20 cellular contexts compared by ENCODE assay signal in genomic region chr7:103132995-103133688, GRCh38. TPM values are rescaled to one million over a fixed set of nuclear protein-coding genes. Genes with fewer than 3 reads are reported as not detected.
DNase-seq lines count a peak whose midpoint lies in the region; ATAC-seq and TF ChIP-seq lines count a peak whose summit lies in the region.
"Had no signal": no experiment of that assay in that cellular context is flagged by ENCODE, and none has a peak within 500 bp of the region (broad histone marks: within the 10 kb centered on the region; RNA-seq: fewer than 3 reads in every experiment).

No MANE protein-coding gene starts in this region.

- TF ChIP-seq CTCF in HEK293 (tag by site-specific recombination; IDR thresholded peaks at IDR 0.05) (no peak), Panc1 (IDR thresholded peaks at IDR 0.05) (no peak), type B pancreatic cell (conservative IDR thresholded peaks at IDR 0.05) (no peak)

- H3K9me3 ChIP-seq in HEK293 (ENCODE audit: control insufficient read depth, insufficient read depth, low read depth, low read length) (no peaks in the 10 kb centered on the region), Panc1 (ENCODE audit: control insufficient read depth, insufficient read depth, low read depth, low read length) (no peaks in the 10 kb centered on the region)
- H3K9me3 ChIP-seq: SJSA1 had no signal

- no peaks in the 10 kb centered on the region for H3K27me3 ChIP-seq in Panc1 (ENCODE audit: control insufficient read depth, insufficient read depth, low read length)
- H3K27me3 ChIP-seq: SJSA1 had no signal

- in situ Hi-C loops in Panc1 (cut with HindIII; ENCODE audit: low pct_unique_long_range_greater_than_20kb, low sequenced_read_pairs): no loop called here

- no peak overlapping the region for H3K4me3 ChIP-seq in HEK293 (ENCODE audit: low read depth, low read length)
- no peak overlapping the region for H3K4me3 ChIP-seq in Panc1 (ENCODE audit: low read depth in 2 of 2, low read length in 2 of 2)
- H3K4me3 ChIP-seq: GM23248, SJSA1 had no signal

- H3K27ac ChIP-seq in HEK293 (ENCODE audit: extremely low read depth, low read depth, low read length) (no peak overlapping the region), Panc1 (ENCODE audit: low read length) (peak overlapping the region; percentile 18; the same call in 1 of the 2 replicates)
- H3K27ac ChIP-seq: GM23248, SJSA1 had no signal

- peaks cover 22% of the 10 kb centered on the region for H3K4me1 Mint-ChIP-seq in type B pancreatic cell (ENCODE audit: unreplicated experiment)
- peaks cover 4% of the 10 kb centered on the region for H3K4me1 Mint-ChIP-seq in activated CD4-positive, alpha-beta T cell treated with anti-CD3 and anti-CD28 coated beads, Interleukin-2, amount 10 ng/mL, durations not matched to agents 7 days and 5 days

- peaks cover 11% of the 10 kb centered on the region for H3K36me3 Mint-ChIP-seq in type B pancreatic cell
- H3K36me3 Mint-ChIP-seq in activated CD4-positive, alpha-beta T cell treated with anti-CD3 and anti-CD28 coated beads, Interleukin-2, amount 10 ng/mL, durations not matched to agents 7 days and 5 days (ENCODE audit: low read depth): peaks cover 2% of the 10 kb centered on the region

- H3K4me1 ChIP-seq in HEK293 (ENCODE audit: control insufficient read depth, insufficient read depth, low read length) (peaks cover 5% of the 10 kb centered on the region; the same call in 1 of the 2 replicates), Panc1 (ENCODE audit: control insufficient read depth, insufficient read depth, low read length) (peaks cover 29% of the 10 kb centered on the region; the same call in 1 of the 2 replicates)

- BruUV-seq in Panc1 (replicated peaks; lab: Mats Ljungman, UMichigan): no TSS peak

- H3K9me3 Mint-ChIP-seq in type B pancreatic cell: no peaks in the 10 kb centered on the region
- no peaks in the 10 kb centered on the region for H3K9me3 Mint-ChIP-seq in activated CD4-positive, alpha-beta T cell treated with anti-CD3 and anti-CD28 coated beads, Interleukin-2, amount 10 ng/mL, durations not matched to agents 7 days and 5 days

- peak overlapping the region; percentile 57 for H3K27ac Mint-ChIP-seq in type B pancreatic cell
- no peak overlapping the region for H3K27ac Mint-ChIP-seq in activated CD4-positive, alpha-beta T cell treated with anti-CD3 and anti-CD28 coated beads, Interleukin-2, amount 10 ng/mL, durations not matched to agents 7 days and 5 days
- H3K27ac Mint-ChIP-seq: B cell had no signal

- intact Hi-C loops in Panc1 (cut with micrococcal nuclease; ENCODE audit: unreplicated experiment): no loop called here

- H3K27me3 Mint-ChIP-seq in type B pancreatic cell: no peaks in the 10 kb centered on the region
- H3K27me3 Mint-ChIP-seq in activated CD4-positive, alpha-beta T cell treated with anti-CD3 and anti-CD28 coated beads, Interleukin-2, amount 10 ng/mL, durations not matched to agents 7 days and 5 days: no peaks in the 10 kb centered on the region
- H3K27me3 Mint-ChIP-seq: B cell had no signal

- no peak overlapping the region for H3K4me3 Mint-ChIP-seq in type B pancreatic cell
- H3K4me3 Mint-ChIP-seq in activated CD4-positive, alpha-beta T cell treated with anti-CD3 and anti-CD28 coated beads, Interleukin-2, amount 10 ng/mL, durations not matched to agents 7 days and 5 days: no peak overlapping the region
- H3K4me3 Mint-ChIP-seq: B cell had no signal

- POLR2A ChIA-PET in HEK293 (lab: Yijun Ruan, JAX) (no interaction called here), Panc1 (lab: Charles Lee) (interaction anchor here (0.8 kb wide), 1 partner anchor 251 kb away, joined by 3 read pairs; no protein-coding TSS in a partner anchor)
- POLR2A ChIA-PET in activated CD4-positive, alpha-beta T cell treated with anti-CD3 and anti-CD28 coated beads, Interleukin-2, amount 10 ng/mL, durations not matched to agents 7 days and 5 days (lab: Charles Lee): no interaction called here

- DNase-seq in Panc1 (ENCODE audit: low read depth, low spot score) (no peak), myocyte (ENCODE audit: low read depth) (peak; percentile 86), type B pancreatic cell (ENCODE audit: extremely low spot score, unreplicated experiment) (no peak)
- DNase-seq in activated naive CD4-positive, alpha-beta T cell treated with Interleukin-2 at 50 U/mL for 16 hours: no peak
- DNase-seq in activated CD4-positive, alpha-beta T cell treated with anti-CD3 and anti-CD28 coated beads, Interleukin-2, amount 10 ng/mL, durations not matched to agents 7 days and 5 days: no peak
- DNase-seq: DND-41; GM23248; KG1; NCI-H1092 treated with DMSO at 0.1 percent for 48 hours; NCI-H1694; NCI-H446; NK-92 treated with Interleukin-12 subunit alpha and Interleukin-12 subunit beta, amount 100 ng/mL, for 24 hours; OCI-M1; SW 1271 had no signal

- ATAC-seq in Panc1: no peak
- ATAC-seq in activated CD4-positive, CD25-positive, alpha-beta regulatory T cell treated with anti-CD3 and anti-CD28 coated beads, Interleukin-2, amount 50 U/mL, for 24 hours: no peak
- ATAC-seq in HG02852 (IDR thresholded peaks at IDR 0.05; ENCODE audit: unreplicated experiment): no peak
- ATAC-seq: HCT116 had no signal

- CTCF ChIA-PET in HEK293 (lab: Yijun Ruan, JAX): no interaction called here
- CTCF ChIA-PET in Panc1 (lab: Charles Lee): no interaction called here
- CTCF ChIA-PET in activated CD4-positive, alpha-beta T cell treated with anti-CD3 and anti-CD28 coated beads, Interleukin-2, amount 10 ng/mL, durations not matched to agents 7 days and 5 days (lab: Charles Lee): interaction anchor here (0.6 kb wide), 1 partner anchor 13 kb away, joined by 3 read pairs; no protein-coding TSS in a partner anchor

- H3K36me3 ChIP-seq in HEK293 (ENCODE audit: control insufficient read depth in 2 of 2, insufficient read depth in 1 of 2, low read length in 2 of 2): peaks cover 2 to 5% of the 10 kb centered on the region in 2 experiments; a peak in 2 of 3 replicates
- H3K36me3 ChIP-seq in Panc1 (ENCODE audit: control insufficient read depth, insufficient read depth, low read length): no peaks in the 10 kb centered on the region

TF ChIP-seq in HEK293, 187 proteins besides CTCF, POLR2A, EP300 and RAD21 (continues in another document):
- TF ChIP-seq ZNF354C (tag by site-specific recombination; IDR thresholded peaks at IDR 0.05; ENCODE audit: borderline replicate concordance, low read depth) (no peak), ZNF18 (tag by site-specific recombination; IDR thresholded peaks at IDR 0.05) (no peak), SCRT2 (tag by site-specific recombination; IDR thresholded peaks at IDR 0.05) (peak; percentile 71), ZNF16 (tag by site-specific recombination; IDR thresholded peaks at IDR 0.05; ENCODE audit: low read depth) (no peak), ZNF24 (tag by site-specific recombination; IDR thresholded peaks at IDR 0.05) (no peak), ZNF530 (tag by site-specific recombination; IDR thresholded peaks at IDR 0.05; ENCODE audit: low read depth) (no peak), ZNF76 (tag by site-specific recombination; IDR thresholded peaks at IDR 0.05; ENCODE audit: borderline replicate concordance, low read depth) (no peak), ZSCAN5A (tag by site-specific recombination; IDR thresholded peaks at IDR 0.05) (no peak), ZNF560 (tag by site-specific recombination; IDR thresholded peaks at IDR 0.05; ENCODE audit: borderline replicate concordance) (no peak), SCRT1 (tag by site-specific recombination; IDR thresholded peaks at IDR 0.05; ENCODE audit: borderline replicate concordance) (peak; percentile 38; the same call in 1 of the 2 replicates)

RNA-seq across cellular contexts. Expression of gene NAPEPLD, which starts 15.8 kb away (rescaled TPM):
- total RNA-seq in Panc1 (2021; ENCODE audit: unreplicated experiment) (19.2 TPM), myocyte (8.6 and 10.0 TPM in 2 replicates), type B pancreatic cell (ENCODE audit: low replicate concordance) (17.0 and 27.1 TPM in 2 replicates)
- polyA plus RNA-seq in Panc1 (2012; ENCODE audit: insufficient read length): 4.9 TPM
- 6.6 TPM for polyA plus RNA-seq in myocyte (2012)
- 1 to 10 TPM; 7.2 to 7.4 TPM for total RNA-seq in activated CD4-positive, alpha-beta T cell treated with anti-CD3 and anti-CD28 coated beads, Interleukin-2, amount 10 ng/mL, durations not matched to agents 7 days and 5 days

RNA-seq across cellular contexts. Expression of gene ARMC10, which starts 58.2 kb away (rescaled TPM):
- total RNA-seq in Panc1 (2021; ENCODE audit: unreplicated experiment) (73.2 TPM), myocyte (42.5 and 46.7 TPM in 2 replicates), type B pancreatic cell (ENCODE audit: low replicate concordance) (30.0 and 36.5 TPM in 2 replicates)
- polyA plus RNA-seq in Panc1 (2012; ENCODE audit: insufficient read length): 63.2 TPM
- polyA plus RNA-seq in myocyte (2012): 32.9 TPM
- total RNA-seq in activated CD4-positive, alpha-beta T cell treated with anti-CD3 and anti-CD28 coated beads, Interleukin-2, amount 10 ng/mL, durations not matched to agents 7 days and 5 days: 10 to 100 TPM; 28.3 to 32.9 TPM

RNA-seq across cellular contexts. Expression of gene FBXL13, which starts 58.5 kb away (rescaled TPM):
- 2.5 TPM for total RNA-seq in Panc1 (2021; ENCODE audit: unreplicated experiment)
- polyA plus RNA-seq in Panc1 (2012; ENCODE audit: insufficient read length): 0.70 TPM
- total RNA-seq in myocyte: 0.42 and 0.67 TPM in 2 replicates
- 1.0 TPM for polyA plus RNA-seq in myocyte (2012)
- total RNA-seq in type B pancreatic cell (ENCODE audit: low replicate concordance): 1.1 and 4.0 TPM in 2 replicates
- total RNA-seq in activated CD4-positive, alpha-beta T cell treated with anti-CD3 and anti-CD28 coated beads, Interleukin-2, amount 10 ng/mL, durations not matched to agents 7 days and 5 days: under 1 TPM; 0.15 to 0.17 TPM
